In the genomic region with DNA sequence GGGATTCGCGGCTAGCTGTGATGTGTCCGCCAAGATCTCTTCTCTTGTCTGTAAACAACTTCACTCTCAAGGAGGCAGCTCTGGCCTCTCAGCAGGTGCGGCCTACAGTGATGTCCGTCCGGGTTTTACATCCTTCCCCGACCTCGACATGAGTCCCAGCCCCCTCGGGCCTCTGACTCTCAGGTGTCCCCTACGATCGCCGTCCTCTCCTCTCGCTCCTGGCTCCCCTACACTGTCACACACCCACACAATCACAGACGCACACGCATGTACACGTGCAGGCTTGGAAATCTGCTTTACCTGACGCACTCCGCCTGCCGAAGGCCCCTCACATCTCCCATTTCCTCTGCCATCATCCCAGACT, we compare ENCODE assay signal across 8 cellular contexts. TPM values are rescaled to one million over a fixed set of nuclear protein-coding genes. Genes with fewer than 3 reads are reported as not detected.
DNase-seq lines count a peak whose midpoint lies in the region; ATAC-seq and TF ChIP-seq lines count a peak whose summit lies in the region.

No MANE protein-coding gene starts in this region.

- peak overlapping the region; percentile 56 for H2AFZ ChIP-seq in hepatocyte

- no peaks in the 10 kb centered on the region for H3K9me2 ChIP-seq in hepatocyte (replicated peaks; ENCODE audit: insufficient read depth)

- TF ChIP-seq CTCF in hepatocyte (IDR thresholded peaks at IDR 0.05; ENCODE audit: poor library complexity) (no peak), GM10248 (IDR thresholded peaks at IDR 0.05; ENCODE audit: control extremely low read depth, extremely low read depth, low read depth, missing control alignments) (no peak)

- 21% methylated on average over 19 of the region's 19 CpGs for WGBS in hepatocyte (ENCODE audit: low lambda C conversion rate, missing lambda C conversion rate)

- no peaks in the 10 kb centered on the region for H3K27me3 ChIP-seq in hepatocyte

- H3K27ac Mint-ChIP-seq in activated CD8-positive, alpha-beta memory T cell treated with anti-CD3 and anti-CD28 coated beads, Interleukin-2, amount 10 ng/mL, durations not matched to agents 7 days and 5 days = peak overlapping the region; percentile 83
- H3K27ac Mint-ChIP-seq in activated CD8-positive, alpha-beta T cell treated with anti-CD3 and anti-CD28 coated beads, Interleukin-2, amount 10 ng/mL, durations not matched to agents 7 days and 5 days = peak overlapping the region; percentile 89

- POLR2A ChIA-PET in activated CD8-positive, alpha-beta T cell treated with anti-CD3 and anti-CD28 coated beads, Interleukin-2, amount 10 ng/mL, durations not matched to agents 7 days and 5 days (lab: Charles Lee) = interaction anchor here (0.5 to 1.9 kb wide), 2 partner anchors 14 to 16 kb away, joined by 3 to 6 read pairs; no protein-coding TSS in a partner anchor
- POLR2A ChIA-PET in GM10248 (lab: Yijun Ruan, JAX) = no interaction called here

- H3K9me3 Mint-ChIP-seq in activated CD8-positive, alpha-beta memory T cell treated with anti-CD3 and anti-CD28 coated beads, Interleukin-2, amount 10 ng/mL, durations not matched to agents 7 days and 5 days (ENCODE audit: low read depth) = no peaks in the 10 kb centered on the region
- no peaks in the 10 kb centered on the region for H3K9me3 Mint-ChIP-seq in activated CD8-positive, alpha-beta T cell treated with anti-CD3 and anti-CD28 coated beads, Interleukin-2, amount 10 ng/mL, durations not matched to agents 7 days and 5 days (ENCODE audit: insufficient read depth)

- H3K9me3 ChIP-seq in hepatocyte (ENCODE audit: low read depth) = no peaks in the 10 kb centered on the region

- H3K4me2 ChIP-seq in hepatocyte = peak overlapping the region; percentile 85

- H3K36me3 Mint-ChIP-seq in activated CD8-positive, alpha-beta memory T cell treated with anti-CD3 and anti-CD28 coated beads, Interleukin-2, amount 10 ng/mL, durations not matched to agents 7 days and 5 days = no peaks in the 10 kb centered on the region
- H3K36me3 Mint-ChIP-seq in activated CD8-positive, alpha-beta T cell treated with anti-CD3 and anti-CD28 coated beads, Interleukin-2, amount 10 ng/mL, durations not matched to agents 7 days and 5 days (ENCODE audit: low read depth) = no peaks in the 10 kb centered on the region

- H3K4me1 Mint-ChIP-seq in activated CD8-positive, alpha-beta memory T cell treated with anti-CD3 and anti-CD28 coated beads, Interleukin-2, amount 10 ng/mL, durations not matched to agents 7 days and 5 days = peaks cover 14% of the 10 kb centered on the region
- H3K4me1 Mint-ChIP-seq in activated CD8-positive, alpha-beta T cell treated with anti-CD3 and anti-CD28 coated beads, Interleukin-2, amount 10 ng/mL, durations not matched to agents 7 days and 5 days (ENCODE audit: low read depth) = peaks cover 19% of the 10 kb centered on the region

- H3K4me1 ChIP-seq in hepatocyte (ENCODE audit: insufficient read depth) = peaks cover 18% of the 10 kb centered on the region

- peak overlapping the region; percentile 31 for H3K4me3 ChIP-seq in hepatocyte
- peak overlapping the region; percentile 45 to 67 (median 53) for H3K4me3 ChIP-seq in skin epidermis

- DNase-seq in activated CD8-positive, alpha-beta memory T cell treated with anti-CD3 and anti-CD28 coated beads, Interleukin-2, amount 10 ng/mL, durations not matched to agents 7 days and 5 days = peak; percentile 40
- no peak for DNase-seq in activated CD8-positive, alpha-beta memory T cell treated with anti-CD3 and anti-CD28 coated beads for 24 hours
- DNase-seq in activated CD8-positive, alpha-beta T cell treated with anti-CD3 and anti-CD28 coated beads, Interleukin-2, amount 10 ng/mL, durations not matched to agents 7 days and 5 days = no peak
- DNase-seq in hepatocyte (ENCODE audit: low spot score) (peak; percentile 50), GM10248 (ENCODE audit: extremely low spot score) (no peak)

- no peaks in the 10 kb centered on the region for H4K20me1 ChIP-seq in hepatocyte (ENCODE audit: insufficient read depth, poor library complexity, severe bottlenecking)

- H3K36me3 ChIP-seq in hepatocyte (replicated peaks; ENCODE audit: insufficient read depth, low read depth) = no peaks in the 10 kb centered on the region

- CTCF ChIA-PET in activated CD8-positive, alpha-beta memory T cell treated with anti-CD3 and anti-CD28 coated beads, Interleukin-2, amount 10 ng/mL, durations not matched to agents 7 days and 5 days (lab: Charles Lee) = interaction anchor here (1.4 to 1.6 kb wide), 2 partner anchors 30 to 40 kb away, joined by 5 read pairs; no protein-coding TSS in a partner anchor
- CTCF ChIA-PET in activated CD8-positive, alpha-beta T cell treated with anti-CD3 and anti-CD28 coated beads, Interleukin-2, amount 10 ng/mL, durations not matched to agents 7 days and 5 days (lab: Charles Lee) = interaction anchor here (1.0 kb wide), 2 partner anchors 9 to 18 kb away, joined by 5 to 6 read pairs; a partner anchor contains a TSS
- CTCF ChIA-PET in GM10248 (lab: Yijun Ruan, JAX) = interaction anchor here (0.9 to 2.9 kb wide), 3 partner anchors 9 to 29 kb away, joined by 3 to 13 read pairs (median 6); no protein-coding TSS in a partner anchor

- H3K79me2 ChIP-seq in hepatocyte = no peaks in the 10 kb centered on the region

- H3K4me3 Mint-ChIP-seq in activated CD8-positive, alpha-beta memory T cell treated with anti-CD3 and anti-CD28 coated beads, Interleukin-2, amount 10 ng/mL, durations not matched to agents 7 days and 5 days = peak overlapping the region; percentile 74
- H3K4me3 Mint-ChIP-seq in activated CD8-positive, alpha-beta T cell treated with anti-CD3 and anti-CD28 coated beads, Interleukin-2, amount 10 ng/mL, durations not matched to agents 7 days and 5 days = peak overlapping the region; percentile 80

- no peak for ATAC-seq in activated CD8-positive, alpha-beta memory T cell treated with anti-CD3 and anti-CD28 coated beads, Interleukin-2, amount 10 ng/mL, durations not matched to agents 7 days and 5 days
- no peak for ATAC-seq in activated CD8-positive, alpha-beta T cell treated with anti-CD3 and anti-CD28 coated beads, Interleukin-2, amount 10 ng/mL, durations not matched to agents 7 days and 5 days
- no peak for ATAC-seq in HG03139 (IDR thresholded peaks at IDR 0.05; ENCODE audit: unreplicated experiment)
- ATAC-seq in GM21360 (IDR thresholded peaks at IDR 0.05; ENCODE audit: unreplicated experiment) = no peak

- peak overlapping the region; percentile 86 for H3K27ac ChIP-seq in hepatocyte
- H3K27ac ChIP-seq in skin epidermis = peak overlapping the region in 18 of 21 experiments; percentile 25 to 95 (median 77)

- peaks cover 26% of the 10 kb centered on the region for H3K27me3 Mint-ChIP-seq in activated CD8-positive, alpha-beta memory T cell treated with anti-CD3 and anti-CD28 coated beads, Interleukin-2, amount 10 ng/mL, durations not matched to agents 7 days and 5 days
- H3K27me3 Mint-ChIP-seq in activated CD8-positive, alpha-beta T cell treated with anti-CD3 and anti-CD28 coated beads, Interleukin-2, amount 10 ng/mL, durations not matched to agents 7 days and 5 days (ENCODE audit: low read depth) = peaks cover 20% of the 10 kb centered on the region

RNA-seq across cellular contexts. Expression of a gene that starts 0.8 kb away (rescaled TPM):
- total RNA-seq in activated CD8-positive, alpha-beta memory T cell treated with anti-CD3 and anti-CD28 coated beads, Interleukin-2, amount 10 ng/mL, durations not matched to agents 7 days and 5 days = not detected
- total RNA-seq in activated CD8-positive, alpha-beta T cell treated with anti-CD3 and anti-CD28 coated beads, Interleukin-2, amount 10 ng/mL, durations not matched to agents 7 days and 5 days = not detected
- total RNA-seq in hepatocyte = 0.60 and 1.3 TPM in 2 replicates
- 1.8 and 3.0 TPM in 2 replicates for polyA plus RNA-seq in hepatocyte

RNA-seq across cellular contexts. Expression of a gene that starts 16.8 kb away (rescaled TPM):
- total RNA-seq in activated CD8-positive, alpha-beta memory T cell treated with anti-CD3 and anti-CD28 coated beads, Interleukin-2, amount 10 ng/mL, durations not matched to agents 7 days and 5 days = 10 to 100 TPM; 14.0 to 14.8 TPM
- 10 to 100 TPM; 18.9 to 19.2 TPM for total RNA-seq in activated CD8-positive, alpha-beta T cell treated with anti-CD3 and anti-CD28 coated beads, Interleukin-2, amount 10 ng/mL, durations not matched to agents 7 days and 5 days
- 13.1 and 17.9 TPM in 2 replicates for total RNA-seq in hepatocyte
- polyA plus RNA-seq in hepatocyte = 18.5 and 26.9 TPM in 2 replicates

Comparison
In these comparisons a context has a peak if more than half of its experiments do, and no peak if none do; other contexts are left out.
1. DNase-seq: peak in activated CD8-positive, alpha-beta memory T cell treated with anti-CD3 and anti-CD28 coated beads, Interleukin-2, amount 10 ng/mL, durations not matched to agents 7 days and 5 days (single experiment) and hepatocyte (single experiment); none in activated CD8-positive, alpha-beta memory T cell treated with anti-CD3 and anti-CD28 coated beads for 24 hours (single experiment), activated CD8-positive, alpha-beta T cell treated with anti-CD3 and anti-CD28 coated beads, Interleukin-2, amount 10 ng/mL, durations not matched to agents 7 days and 5 days (single experiment) and GM10248 (single experiment).